In genomic region chr4:86178216-86178615, GRCh38 we compare ENCODE assay signal across 17 cellular contexts.
DNase-seq lines count a peak whose midpoint lies in the region; ATAC-seq and TF ChIP-seq lines count a peak whose summit lies in the region.
"Had no signal": no experiment of that assay in that cellular context is flagged by ENCODE, and none has a peak within 500 bp of the region (broad histone marks: within the 10 kb centered on the region; RNA-seq: fewer than 3 reads in every experiment).

No MANE protein-coding gene starts in this region.

- DNase-seq in H4 (ENCODE audit: low spot score): peak; percentile 23
- peak; percentile 17 for DNase-seq in M059J (ENCODE audit: low read depth)
- peak; percentile 87 for DNase-seq in amniotic epithelial cell (ENCODE audit: low read depth)
- DNase-seq in iris pigment epithelial cell (ENCODE audit: low read depth): peak; percentile 39
- DNase-seq in omental fat pad (ENCODE audit: low spot score): no peak
- no peak for DNase-seq in CD14-positive monocyte (ENCODE audit: low spot score)
- DNase-seq in left ventricle myocardium superior: no peak
- DNase-seq in HuH-7.5 (ENCODE audit: low spot score): no peak
- DNase-seq: 8988T; C1 segment of cervical spinal cord; Caco-2; CD4-positive, CD25-positive, alpha-beta regulatory T cell; CD8-positive, alpha-beta T cell; DMS153; DND-41; HFFc6 had no signal

- peaks cover 0 to 1% (median 0%) of the 10 kb centered on the region in 3 donors for H3K27me3 Mint-ChIP-seq in CD14-positive monocyte (ENCODE audit: low read depth in 3 of 3)
- H3K27me3 Mint-ChIP-seq: CD4-positive, CD25-positive, alpha-beta regulatory T cell had no signal

- H3K9me3 Mint-ChIP-seq in CD14-positive monocyte: peaks cover 0 to 8% (median 2%) of the 10 kb centered on the region in 7 donors
- H3K9me3 Mint-ChIP-seq: GM23338, HFFc6 had no signal

- H3K4me1 Mint-ChIP-seq in CD14-positive monocyte: no peaks in the 10 kb centered on the region
- H3K4me1 Mint-ChIP-seq: CD4-positive, CD25-positive, alpha-beta regulatory T cell; GM23338 had no signal

- ATAC-seq in omental fat pad (ENCODE audit: low FRiP score) (no peak), left ventricle myocardium superior (no peak)
- ATAC-seq: CD8-positive, alpha-beta T cell; GM23338 had no signal

- H3K4me3 Mint-ChIP-seq in CD14-positive monocyte: no peak overlapping the region
- H3K4me3 Mint-ChIP-seq: CD4-positive, CD25-positive, alpha-beta regulatory T cell; CD8-positive, alpha-beta T cell; GM23338; HFFc6 had no signal

- TF ChIP-seq CTCF in omental fat pad (IDR thresholded peaks at IDR 0.05): no peak
- no peak for TF ChIP-seq CTCF in CD14-positive monocyte (IDR thresholded peaks at IDR 0.05)

- intact Hi-C loops in CD14-positive monocyte (cut with micrococcal nuclease): no loop called here
- intact Hi-C loops in left ventricle myocardium superior (cut with micrococcal nuclease): no loop called here

- H3K27ac Mint-ChIP-seq in CD14-positive monocyte: no peak overlapping the region
- H3K27ac Mint-ChIP-seq: CD4-positive, CD25-positive, alpha-beta regulatory T cell; CD8-positive, alpha-beta T cell; GM23338; HFFc6 had no signal

- H3K36me3 Mint-ChIP-seq in CD14-positive monocyte: no peaks in the 10 kb centered on the region
- H3K36me3 Mint-ChIP-seq: CD4-positive, CD25-positive, alpha-beta regulatory T cell; CD8-positive, alpha-beta T cell had no signal

Comparison
In these comparisons a context has a peak if more than half of its experiments do, and no peak if none do; other contexts are left out.
1. DNase-seq: peak in H4 (single experiment), M059J (single experiment), amniotic epithelial cell (single experiment) and iris pigment epithelial cell (single experiment); none in omental fat pad (single experiment), CD14-positive monocyte (single experiment), left ventricle myocardium superior (single experiment) and HuH-7.5 (single experiment).